8 cellular contexts compared by ENCODE assay signal in genomic region chr13:100392709-100393630, GRCh38.
A peak's percentile ranks its signal among the peaks of the same experiment; 100 is the strongest.
DNase-seq lines count a peak whose midpoint lies in the region; ATAC-seq and TF ChIP-seq lines count a peak whose summit lies in the region.

No MANE protein-coding gene starts in this region.

- H2AFZ ChIP-seq in hepatocyte: no peak overlapping the region

- peak; percentile 66 for DNase-seq in GDM1 (lab: John Stamatoyannopoulos, UW)
- peak; percentile 9 for DNase-seq in SHP77 treated with DMSO at 0.1 percent for 48 hours (lab: John Stamatoyannopoulos, UW)
- DNase-seq in activated naive CD8-positive, alpha-beta T cell treated with anti-CD3 and anti-CD28 coated beads, Interleukin-2, amount 50 U/mL, for 16 hours (ENCODE audit: low read depth, low spot score): peak; percentile 27
- DNase-seq in hepatocyte (ENCODE audit: low spot score): peak; percentile 89
- peak; percentile 6 to 20 for DNase-seq in stimulated activated CD4-positive, alpha-beta T cell treated with anti-CD3 and anti-CD28 coated beads, Interleukin-15, amount 100 ng/mL, for 1 hour (ENCODE audit: low read depth in 1 of 2, low spot score in 1 of 2)
- DNase-seq in cerebellum (ENCODE audit: low spot score): no peak

- H3K4me1 ChIP-seq in hepatocyte (ENCODE audit: insufficient read depth): no peaks in the 10 kb centered on the region

- no peaks in the 10 kb centered on the region for H3K9me2 ChIP-seq in hepatocyte (replicated peaks; ENCODE audit: insufficient read depth)

- H3K27ac ChIP-seq in hepatocyte: peak overlapping the region; percentile 79

- H3K4me3 ChIP-seq in hepatocyte: no peak overlapping the region

- ATAC-seq in HG03045 (IDR thresholded peaks at IDR 0.05; ENCODE audit: unreplicated experiment) (peak; percentile 56), GM21528 (IDR thresholded peaks at IDR 0.05; ENCODE audit: low FRiP score, unreplicated experiment) (no peak)

- WGBS in hepatocyte (ENCODE audit: low lambda C conversion rate, missing lambda C conversion rate): 77% methylated on average over 12 of the region's 12 CpGs

- H3K9me3 ChIP-seq in hepatocyte (ENCODE audit: low read depth): no peaks in the 10 kb centered on the region

- no peaks in the 10 kb centered on the region for H3K79me2 ChIP-seq in hepatocyte

- TF ChIP-seq CTCF in hepatocyte (IDR thresholded peaks at IDR 0.05; ENCODE audit: poor library complexity): no peak

- H3K4me2 ChIP-seq in hepatocyte: no peak overlapping the region

- H3K36me3 ChIP-seq in hepatocyte (replicated peaks; ENCODE audit: insufficient read depth, low read depth): no peaks in the 10 kb centered on the region

- no peaks in the 10 kb centered on the region for H3K27me3 ChIP-seq in hepatocyte

- H4K20me1 ChIP-seq in hepatocyte (ENCODE audit: insufficient read depth, poor library complexity, severe bottlenecking): no peaks in the 10 kb centered on the region
